ENCODE assay signal across 1 cellular context in the genomic region with DNA sequence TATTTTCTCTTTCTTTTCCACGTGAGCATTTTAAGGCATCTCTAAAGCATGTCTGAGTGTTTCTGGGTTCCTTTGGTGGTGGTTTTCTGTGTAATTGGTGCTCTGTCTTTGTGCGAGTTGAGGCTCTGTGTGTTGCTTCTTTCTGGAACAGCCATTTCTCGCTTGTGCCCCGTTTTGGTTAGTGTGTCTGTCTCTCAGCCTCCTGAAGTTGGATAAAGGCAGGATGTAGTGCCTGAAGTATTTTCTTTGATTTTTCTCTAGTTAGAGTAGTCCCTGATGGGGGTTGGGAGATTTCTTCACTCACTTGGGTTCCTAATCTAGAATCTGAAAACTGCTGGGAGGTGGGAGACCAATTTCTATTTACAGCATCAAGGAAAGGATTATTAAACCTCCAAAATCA.
TF ChIP-seq lines count a peak whose summit lies in the region.

No MANE protein-coding gene starts in this region.

TF ChIP-seq in K562, 482 proteins besides CTCF, POLR2A, EP300 and RAD21 (continued from another document):
- no peak for TF ChIP-seq ZNF518B (CRISPR knock-in tag; IDR thresholded peaks at IDR 0.05)
- TF ChIP-seq SMARCA4 (IDR thresholded peaks at IDR 0.05): no peak
- no peak for TF ChIP-seq PHF21A (IDR thresholded peaks at IDR 0.05; ENCODE audit: borderline replicate concordance, low read depth)
- TF ChIP-seq NBN (IDR thresholded peaks at IDR 0.05; ENCODE audit: low read depth): no peak
